Comparison of ENCODE assay signal across 8 cellular contexts in genomic region chr3:53495518-53496501, GRCh38. TPM values are rescaled to one million over a fixed set of nuclear protein-coding genes. Genes with fewer than 3 reads are reported as not detected.
DNase-seq lines count a peak whose midpoint lies in the region; ATAC-seq and TF ChIP-seq lines count a peak whose summit lies in the region.

No MANE protein-coding gene starts in this region.

- H3K4me1 Mint-ChIP-seq in activated CD4-positive, alpha-beta memory T cell treated with anti-CD3 and anti-CD28 coated beads for 36 hours (ENCODE audit: low read depth) = peaks cover 13% of the 10 kb centered on the region
- peaks cover 10% of the 10 kb centered on the region for H3K4me1 Mint-ChIP-seq in activated CD4-positive, alpha-beta memory T cell treated with anti-CD3 and anti-CD28 coated beads, Interleukin-2, amount 10 ng/mL, durations not matched to agents 7 days and 5 days

- H3K9me3 Mint-ChIP-seq in activated CD4-positive, alpha-beta memory T cell treated with anti-CD3 and anti-CD28 coated beads for 36 hours = no peaks in the 10 kb centered on the region
- H3K9me3 Mint-ChIP-seq in activated CD4-positive, alpha-beta memory T cell treated with anti-CD3 and anti-CD28 coated beads, Interleukin-2, amount 10 ng/mL, durations not matched to agents 7 days and 5 days = no peaks in the 10 kb centered on the region

- ATAC-seq in PC-3 (no peak), GM19035 (IDR thresholded peaks at IDR 0.05; ENCODE audit: unreplicated experiment) (no peak)

- no peaks in the 10 kb centered on the region for H3F3A ChIP-seq in PC-3 (ENCODE audit: low read length, unreplicated experiment)

- H3K27me3 ChIP-seq in PC-3 (ENCODE audit: low read length) = peaks cover 93% of the 10 kb centered on the region

- no peaks in the 10 kb centered on the region for H3K9me2 ChIP-seq in PC-3 (replicated peaks; ENCODE audit: low read length)

- peak overlapping the region; percentile 29 for H3K27ac ChIP-seq in angular gyrus (ENCODE audit: low read depth, low read length)
- no peak overlapping the region for H3K27ac ChIP-seq in PC-3 (ENCODE audit: low read length)

- H2AFZ ChIP-seq in PC-3 (ENCODE audit: low read length) = no peak overlapping the region

- CTCF ChIA-PET in activated CD4-positive, alpha-beta memory T cell treated with anti-CD3 and anti-CD28 coated beads for 36 hours (lab: Charles Lee) = no interaction called here
- CTCF ChIA-PET in activated CD4-positive, alpha-beta memory T cell treated with anti-CD3 and anti-CD28 coated beads, Interleukin-2, amount 10 ng/mL, durations not matched to agents 7 days and 5 days (lab: Charles Lee) = no interaction called here
- CTCF ChIA-PET in PC-3 (lab: Charles Lee) = no interaction called here

- BruUV-seq in PC-3 (replicated peaks; lab: Mats Ljungman, UMichigan) = no TSS peak

- no peaks in the 10 kb centered on the region for H3K79me2 ChIP-seq in PC-3 (ENCODE audit: low read length)

- no peak for TF ChIP-seq CTCF in PC-3 (conservative IDR thresholded peaks at IDR 0.05; ENCODE audit: low read depth, low read length)

- POLR2A ChIA-PET in activated CD4-positive, alpha-beta memory T cell treated with anti-CD3 and anti-CD28 coated beads for 36 hours (lab: Charles Lee) = no interaction called here
- POLR2A ChIA-PET in activated CD4-positive, alpha-beta memory T cell treated with anti-CD3 and anti-CD28 coated beads, Interleukin-2, amount 10 ng/mL, durations not matched to agents 7 days and 5 days (lab: Charles Lee) = no interaction called here
- POLR2A ChIA-PET in PC-3 (lab: Charles Lee; ENCODE audit: unreplicated experiment) = no interaction called here

- H3K27ac Mint-ChIP-seq in activated CD4-positive, alpha-beta memory T cell treated with anti-CD3 and anti-CD28 coated beads for 36 hours = no peak overlapping the region
- H3K27ac Mint-ChIP-seq in activated CD4-positive, alpha-beta memory T cell treated with anti-CD3 and anti-CD28 coated beads, Interleukin-2, amount 10 ng/mL, durations not matched to agents 7 days and 5 days = no peak overlapping the region

- no peaks in the 10 kb centered on the region for H4K20me1 ChIP-seq in PC-3 (ENCODE audit: low read length)

- H3K4me3 Mint-ChIP-seq in activated CD4-positive, alpha-beta memory T cell treated with anti-CD3 and anti-CD28 coated beads for 36 hours = no peak overlapping the region
- H3K4me3 Mint-ChIP-seq in activated CD4-positive, alpha-beta memory T cell treated with anti-CD3 and anti-CD28 coated beads, Interleukin-2, amount 10 ng/mL, durations not matched to agents 7 days and 5 days = no peak overlapping the region

- H3K4me1 ChIP-seq in PC-3 (ENCODE audit: insufficient read depth, low read length) = no peaks in the 10 kb centered on the region

- H3K9ac ChIP-seq in PC-3 (ENCODE audit: low read length) = no peak overlapping the region

- H3K9me3 ChIP-seq in PC-3 (ENCODE audit: low read length) = no peaks in the 10 kb centered on the region

- no peaks in the 10 kb centered on the region for H3K36me3 Mint-ChIP-seq in activated CD4-positive, alpha-beta memory T cell treated with anti-CD3 and anti-CD28 coated beads for 36 hours
- no peaks in the 10 kb centered on the region for H3K36me3 Mint-ChIP-seq in activated CD4-positive, alpha-beta memory T cell treated with anti-CD3 and anti-CD28 coated beads, Interleukin-2, amount 10 ng/mL, durations not matched to agents 7 days and 5 days (ENCODE audit: low read depth)

- no peaks in the 10 kb centered on the region for H3K36me3 ChIP-seq in PC-3 (ENCODE audit: low read depth, low read length)

- peaks cover 42% of the 10 kb centered on the region for H3K27me3 Mint-ChIP-seq in activated CD4-positive, alpha-beta memory T cell treated with anti-CD3 and anti-CD28 coated beads for 36 hours
- peaks cover 58% of the 10 kb centered on the region for H3K27me3 Mint-ChIP-seq in activated CD4-positive, alpha-beta memory T cell treated with anti-CD3 and anti-CD28 coated beads, Interleukin-2, amount 10 ng/mL, durations not matched to agents 7 days and 5 days

- no peak overlapping the region for H3K4me2 ChIP-seq in PC-3 (ENCODE audit: low read length)

- no peak overlapping the region for H3K4me3 ChIP-seq in PC-3 (ENCODE audit: low read length)

- intact Hi-C loops in activated CD4-positive, alpha-beta memory T cell treated with anti-CD3 and anti-CD28 coated beads for 36 hours (cut with micrococcal nuclease) = loop anchor here (5.0 kb wide), 1 partner anchor 119 kb away; no protein-coding TSS in a partner anchor
- intact Hi-C loops in PC-3 (cut with micrococcal nuclease) = no loop called here

- peak; percentile 11 for DNase-seq in activated CD4-positive, alpha-beta memory T cell treated with anti-CD3 and anti-CD28 coated beads for 36 hours
- DNase-seq in activated CD4-positive, alpha-beta memory T cell treated with anti-CD3 and anti-CD28 coated beads, Interleukin-2, amount 10 ng/mL, durations not matched to agents 7 days and 5 days = no peak
- DNase-seq in iPS-NIHi7 (ENCODE audit: extremely low spot score) = peak; percentile 25
- peak; percentile 23 for DNase-seq in stimulated activated CD8-positive, alpha-beta memory T cell treated with anti-CD3 and anti-CD28 coated beads, Interleukin-4, amount 100 ng/mL, for 48 hours
- no peak for DNase-seq in Kasumi-1 (lab: John Stamatoyannopoulos, UW)
- no peak for DNase-seq in PC-3

RNA-seq across cellular contexts. Expression of gene CACNA1D, which starts 1.4 kb away (rescaled TPM):
- total RNA-seq in activated CD4-positive, alpha-beta memory T cell treated with anti-CD3 and anti-CD28 coated beads for 36 hours = under 1 TPM; 0.24 to 0.53 TPM
- total RNA-seq in activated CD4-positive, alpha-beta memory T cell treated with anti-CD3 and anti-CD28 coated beads, Interleukin-2, amount 10 ng/mL, durations not matched to agents 7 days and 5 days = 1 to 10 TPM; 2.5 to 3.2 TPM
- total RNA-seq in PC-3 (2014; rRNA removed) = not detected in 2 replicates

Comparison
In these comparisons a context has a peak if more than half of its experiments do, and no peak if none do; other contexts are left out.
1. DNase-seq: peak in activated CD4-positive, alpha-beta memory T cell treated with anti-CD3 and anti-CD28 coated beads for 36 hours (single experiment), iPS-NIHi7 (single experiment) and stimulated activated CD8-positive, alpha-beta memory T cell treated with anti-CD3 and anti-CD28 coated beads, Interleukin-4, amount 100 ng/mL, for 48 hours (single experiment); none in activated CD4-positive, alpha-beta memory T cell treated with anti-CD3 and anti-CD28 coated beads, Interleukin-2, amount 10 ng/mL, durations not matched to agents 7 days and 5 days (single experiment), Kasumi-1 (0 of 2) and PC-3 (single experiment).